ENCODE assay signal across 14 cellular contexts in genomic region chr14:92310776-92311375, GRCh38. TPM values are rescaled to one million over a fixed set of nuclear protein-coding genes. Genes with fewer than 3 reads are reported as not detected.
A peak's percentile ranks its signal among the peaks of the same experiment; 100 is the strongest.
DNase-seq lines count a peak whose midpoint lies in the region; ATAC-seq and TF ChIP-seq lines count a peak whose summit lies in the region.
"Had no signal": no experiment of that assay in that cellular context is flagged by ENCODE, and none has a peak within 500 bp of the region (broad histone marks: within the 10 kb centered on the region; RNA-seq: fewer than 3 reads in every experiment).

No MANE protein-coding gene starts in this region.

- H3F3A ChIP-seq in GM23338 (replicated peaks; ENCODE audit: low read depth), result no peaks in the 10 kb centered on the region

- H3K9me3 Mint-ChIP-seq in GM23338, result no peaks in the 10 kb centered on the region

- no peak overlapping the region for H3K4me3 Mint-ChIP-seq in GM23338

- no peak overlapping the region for H2AFZ ChIP-seq in GM23338

- 0 out of 2 replicates have a peak, but pooled peaks cover 23% of the 10 kb centered on the region for H3K9me2 ChIP-seq in GM23338 (ENCODE audit: insufficient read depth)

- CTCF ChIA-PET in HEK293T (lab: Yijun Ruan, JAX), result no interaction called here

- H3K27me3 ChIP-seq in left lung (no peaks in the 10 kb centered on the region), GM23338 (ENCODE audit: insufficient read depth) (no peaks in the 10 kb centered on the region)

- H3K27ac Mint-ChIP-seq in GM23338, result no peak overlapping the region

- H4K20me1 ChIP-seq in GM23338 (replicated peaks; ENCODE audit: insufficient read depth), result no peaks in the 10 kb centered on the region

- H3K36me3 Mint-ChIP-seq in GM23338 (ENCODE audit: low read depth), result no peaks in the 10 kb centered on the region

- H3K9me3 ChIP-seq in left lung, result no peaks in the 10 kb centered on the region
- H3K9me3 ChIP-seq: A549 had no signal

- POLR2A ChIA-PET in HEK293T (lab: Yijun Ruan, JAX), result no interaction called here

- H3K4me2 ChIP-seq in GM23338, result no peak overlapping the region
- H3K4me2 ChIP-seq: A549 had no signal

- H3K4me3 ChIP-seq in left lung (no peak overlapping the region), GM23338 (no peak overlapping the region)
- H3K4me3 ChIP-seq: A549, SK-N-MC had no signal

- no peaks in the 10 kb centered on the region for H3K4me1 Mint-ChIP-seq in GM23338

- TF ChIP-seq CTCF in left lung (IDR thresholded peaks at IDR 0.05) (no peak), GM23338 (conservative IDR thresholded peaks at IDR 0.05; ENCODE audit: low read depth in 2 of 2) (no peak)

- DNase-seq in NCI-H2171 treated with DMSO at 0.1 percent for 48 hours (lab: John Stamatoyannopoulos, UW) (peak; percentile 30), NCI-H2171 (lab: John Stamatoyannopoulos, UW) (no peak), NCI-H446 treated with DMSO at 0.1 percent for 48 hours (lab: John Stamatoyannopoulos, UW) (peak; percentile 8), left lung (no peak), GM23338 (ENCODE audit: low spot score) (no peak), HEK293T (ENCODE audit: extremely low spot score) (no peak)
- DNase-seq: H7, NCI-H2081 had no signal

- H3K36me3 ChIP-seq in left lung (no peaks in the 10 kb centered on the region), GM23338 (ENCODE audit: insufficient read depth) (no peaks in the 10 kb centered on the region)

- ATAC-seq in left lung, result peak; percentile 33
- no peak for ATAC-seq in HG03439 (IDR thresholded peaks at IDR 0.05; ENCODE audit: unreplicated experiment)
- ATAC-seq in GM23338, result no peak
- ATAC-seq: A549, Panc1 had no signal

- peaks cover 2% of the 10 kb centered on the region for H3K27me3 Mint-ChIP-seq in GM23338 (ENCODE audit: insufficient read depth, low read depth, poor library complexity)

- H3K27ac ChIP-seq in left lung, result no peak overlapping the region
- no peak overlapping the region for H3K27ac ChIP-seq in GM23338 (ENCODE audit: low read depth)
- H3K27ac ChIP-seq: A549, C4-2B, HL-60, SK-N-MC had no signal

- H3K4me1 ChIP-seq in left lung (no peaks in the 10 kb centered on the region), GM23338 (ENCODE audit: insufficient read depth) (no peaks in the 10 kb centered on the region)
- H3K4me1 ChIP-seq: A549 had no signal

- intact Hi-C loops in left lung (cut with DNase I), result no loop called here

- H3K79me2 ChIP-seq in GM23338 (replicated peaks; ENCODE audit: insufficient read depth), result no peaks in the 10 kb centered on the region

TF ChIP-seq in HEK293T, 16 proteins besides CTCF, POLR2A, EP300 and RAD21:
- TF ChIP-seq FOXM1 (IDR thresholded peaks at IDR 0.05; ENCODE audit: borderline replicate concordance) (no peak), TARDBP (IDR thresholded peaks at IDR 0.05) (no peak), FOXK2 (IDR thresholded peaks at IDR 0.05) (no peak), NFRKB (IDR thresholded peaks at IDR 0.05) (no peak), SUZ12 (IDR thresholded peaks at IDR 0.05) (no peak), ELF4 (IDR thresholded peaks at IDR 0.05) (no peak), ZNF384 (IDR thresholded peaks at IDR 0.05) (no peak), L3MBTL2 (conservative IDR thresholded peaks at IDR 0.05) (no peak)

RNA-seq across cellular contexts. Expression of gene SLC24A4, which starts 12.1 kb away (rescaled TPM):
- total RNA-seq in left lung, result 1 to 10 TPM; 1.1 to 2.0 TPM
- total RNA-seq in GM23338 (2014; rRNA removed; shearing (Covaris generic)), result 0.38 and 0.39 TPM in 2 replicates
- 0.06 and 0.30 TPM in 2 replicates for polyA plus RNA-seq in GM23338 (2016; fragmentation: Nextera tagmentation; extraction: Ambion mirVana)

Comparison
In these comparisons a context has a peak if more than half of its experiments do, and no peak if none do; other contexts are left out.
1. DNase-seq: peak in NCI-H2171 treated with DMSO at 0.1 percent for 48 hours (single experiment) and NCI-H446 treated with DMSO at 0.1 percent for 48 hours (single experiment); none in NCI-H2171 (single experiment), left lung (0 of 2), GM23338 (single experiment) and HEK293T (single experiment).